Comparison of ENCODE assay signal across 24 cellular contexts in genomic region chr14:100967178-100967577, GRCh38.
A peak's percentile ranks its signal among the peaks of the same experiment; 100 is the strongest.
DNase-seq lines count a peak whose midpoint lies in the region; ATAC-seq, FAIRE-seq and TF ChIP-seq lines count a peak whose summit lies in the region.
"Had no signal": no experiment of that assay in that cellular context is flagged by ENCODE, and none has a peak within 500 bp of the region (broad histone marks: within the 10 kb centered on the region; RNA-seq: fewer than 3 reads in every experiment).

No MANE protein-coding gene starts in this region.

- ATAC-seq in WTC11 (no peak), natural killer cell (no peak), HG03378 (IDR thresholded peaks at IDR 0.05; ENCODE audit: unreplicated experiment) (no peak)
- no peak for ATAC-seq in activated CD4-positive, CD25-positive, alpha-beta regulatory T cell treated with anti-CD3 and anti-CD28 coated beads, Interleukin-2, amount 50 U/mL, for 24 hours
- ATAC-seq: A549, GM23338, HCT116 had no signal

- CTCF ChIA-PET in WTC11 (lab: Charles Lee): no interaction called here

- H3K27me3 Mint-ChIP-seq in WTC11 (ENCODE audit: low read depth) (no peaks in the 10 kb centered on the region), natural killer cell (ENCODE audit: low read depth in 2 of 2) (peaks cover 3 to 36% of the 10 kb centered on the region in 2 donors)
- H3K27me3 Mint-ChIP-seq: CD4-positive, alpha-beta T cell had no signal

- TF ChIP-seq CTCF in WTC11 (IDR thresholded peaks at IDR 0.05) (no peak), natural killer cell (IDR thresholded peaks at IDR 0.05) (no peak)

- peak; percentile 84 for FAIRE-seq in A204.1 (lab: Jason Lieb, UNC)
- FAIRE-seq in islet of Langerhans (lab: Jason Lieb, UNC): peak; percentile 13
- FAIRE-seq in small intestine (lab: Jason Lieb, UNC): peak; percentile 39
- FAIRE-seq: D721Med, GM19239 had no signal

- DNase-seq in WTC11 (ENCODE audit: low spot score): no peak
- DNase-seq in small intestine: no peak
- DNase-seq in natural killer cell: no peak
- DNase-seq: ACHN; AML-193; BE2C; CD4-positive, alpha-beta T cell; CD8-positive, alpha-beta memory T cell; DMS 273 treated with DMSO at 0.1 percent for 48 hours; DMS79; EL; H9 had no signal

- POLR2A ChIA-PET in WTC11 (lab: Charles Lee): no interaction called here

- H3K4me3 ChIP-seq in small intestine (ENCODE audit: low read depth in 1 of 2, low read length in 2 of 2): no peak overlapping the region
- H3K4me3 ChIP-seq: A549; BLaER1 treated with 17β-estradiol and CSF1 and Interleukin-3, amounts not matched to agents 10 nM and 100 nM; GM23338 had no signal

- H3K36me3 Mint-ChIP-seq in WTC11 (peaks cover 36% of the 10 kb centered on the region), natural killer cell (no peaks in the 10 kb centered on the region)
- H3K36me3 Mint-ChIP-seq: CD14-positive monocyte; CD8-positive, alpha-beta memory T cell had no signal

- H3K4me1 Mint-ChIP-seq in WTC11 (no peaks in the 10 kb centered on the region), natural killer cell (no peaks in the 10 kb centered on the region)
- H3K4me1 Mint-ChIP-seq: CD14-positive monocyte; CD8-positive, alpha-beta memory T cell; GM23338; H9 had no signal

- H3K9me3 Mint-ChIP-seq in WTC11: peaks cover 13% of the 10 kb centered on the region
- no peaks in the 10 kb centered on the region for H3K9me3 Mint-ChIP-seq in natural killer cell
- H3K9me3 Mint-ChIP-seq: CD4-positive, alpha-beta T cell had no signal

- WGBS in small intestine, 3 donors: 74 to 83% (median 78%) methylated on average over 3 of the region's 3 CpGs

- H3K36me3 ChIP-seq in small intestine (ENCODE audit: control insufficient read depth in 2 of 2, insufficient read depth in 2 of 2, low read length in 2 of 2): no peaks in the 10 kb centered on the region
- H3K36me3 ChIP-seq: BLaER1 treated with 17β-estradiol and CSF1 and Interleukin-3, amounts not matched to agents 10 nM and 100 nM had no signal

- intact Hi-C loops in natural killer cell (cut with micrococcal nuclease): no loop called here

- no peak overlapping the region for H3K27ac Mint-ChIP-seq in WTC11
- no peak overlapping the region for H3K27ac Mint-ChIP-seq in natural killer cell
- H3K27ac Mint-ChIP-seq: CD14-positive monocyte; CD4-positive, alpha-beta T cell; CD8-positive, alpha-beta memory T cell; GM23338; H9 had no signal

- H3K9me3 ChIP-seq in small intestine (ENCODE audit: control insufficient read depth, low read depth): no peaks in the 10 kb centered on the region
- H3K9me3 ChIP-seq: A549, BE2C had no signal

- H3K27me3 ChIP-seq in small intestine (ENCODE audit: control insufficient read depth in 2 of 2, insufficient read depth in 2 of 2, low read length in 2 of 2): no peaks in the 10 kb centered on the region
- H3K27me3 ChIP-seq: BE2C; BLaER1 treated with 17β-estradiol and CSF1 and Interleukin-3, amounts not matched to agents 10 nM and 100 nM had no signal

- H3K4me3 Mint-ChIP-seq in WTC11: no peak overlapping the region
- no peak overlapping the region for H3K4me3 Mint-ChIP-seq in natural killer cell
- H3K4me3 Mint-ChIP-seq: CD14-positive monocyte; CD4-positive, alpha-beta T cell; CD8-positive, alpha-beta memory T cell; GM23338; H9 had no signal

- H3K27ac ChIP-seq in small intestine (ENCODE audit: low read depth in 1 of 2, low read length in 1 of 2): no peak overlapping the region
- H3K27ac ChIP-seq: 22Rv1; A549; BLaER1 treated with 17β-estradiol and CSF1 and Interleukin-3, amounts not matched to agents 10 nM and 100 nM had no signal

- no peaks in the 10 kb centered on the region for H3K4me1 ChIP-seq in small intestine (ENCODE audit: control insufficient read depth in 2 of 2, insufficient read depth in 1 of 2, low read depth in 1 of 2, low read length in 1 of 2)
- H3K4me1 ChIP-seq: A549; BE2C; BLaER1 treated with 17β-estradiol and CSF1 and Interleukin-3, amounts not matched to agents 10 nM and 100 nM had no signal

TF ChIP-seq in WTC11, 78 proteins besides CTCF, POLR2A, EP300 and RAD21:
- TF ChIP-seq NFE2L1 (CRISPR knock-in tag; IDR thresholded peaks at IDR 0.05) (no peak), HMGXB4 (CRISPR knock-in tag; IDR thresholded peaks at IDR 0.05) (no peak), HMGA2 (CRISPR knock-in tag; IDR thresholded peaks at IDR 0.05) (peak; percentile 98), IRF1 (CRISPR knock-in tag; IDR thresholded peaks at IDR 0.05) (no peak), GTF2I (CRISPR knock-in tag; conservative IDR thresholded peaks at IDR 0.05) (no peak), CDX4 (CRISPR knock-in tag; IDR thresholded peaks at IDR 0.05; ENCODE audit: borderline replicate concordance) (no peak)
